In the genomic region with DNA sequence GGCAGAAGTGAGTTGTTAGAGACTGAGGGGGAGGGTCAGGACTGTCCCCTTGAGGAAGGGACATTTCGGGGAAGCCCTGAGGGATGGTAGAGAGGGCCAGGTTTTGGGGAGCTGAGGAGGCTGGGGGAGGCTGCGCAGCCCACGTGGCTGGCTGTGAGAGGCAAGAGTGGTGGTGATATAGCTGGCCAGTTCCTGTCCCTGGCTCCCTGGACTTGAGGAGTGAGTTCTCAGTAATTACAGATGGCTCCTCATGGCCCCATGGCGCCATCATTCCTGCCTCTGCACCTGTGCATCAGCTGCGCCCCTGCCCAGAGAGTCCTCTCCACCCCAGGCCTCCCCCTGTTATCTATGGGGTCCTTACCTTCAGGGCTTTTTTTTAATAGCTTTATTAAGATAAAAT, we compare ENCODE assay signal across 17 cellular contexts. TPM values are rescaled to one million over a fixed set of nuclear protein-coding genes. Genes with fewer than 3 reads are reported as not detected.
A peak's percentile ranks its signal among the peaks of the same experiment; 100 is the strongest.
DNase-seq lines count a peak whose midpoint lies in the region; ATAC-seq and TF ChIP-seq lines count a peak whose summit lies in the region.
"Had no signal": no experiment of that assay in that cellular context is flagged by ENCODE, and none has a peak within 500 bp of the region (broad histone marks: within the 10 kb centered on the region; RNA-seq: fewer than 3 reads in every experiment).

No MANE protein-coding gene starts in this region.

- no peak for TF ChIP-seq EP300 in tibial nerve (IDR thresholded peaks at IDR 0.05)

- H3K36me3 Mint-ChIP-seq in CD4-positive, alpha-beta T cell (ENCODE audit: low read depth) = peaks cover 71% of the 10 kb centered on the region
- peaks cover 14% of the 10 kb centered on the region for H3K36me3 Mint-ChIP-seq in HFFc6 (ENCODE audit: low read depth)

- H3K36me3 ChIP-seq in tibial nerve = peaks cover 0 to 24% (median 0%) of the 10 kb centered on the region in 3 donors

- H3K27me3 ChIP-seq in CD4-positive, alpha-beta T cell (ENCODE audit: control insufficient read depth, insufficient read depth, low read length) = no peaks in the 10 kb centered on the region
- no peaks in the 10 kb centered on the region for H3K27me3 ChIP-seq in tibial nerve

- no peak overlapping the region for H3K4me3 Mint-ChIP-seq in CD4-positive, alpha-beta T cell
- no peak overlapping the region for H3K4me3 Mint-ChIP-seq in HFFc6
- H3K4me3 Mint-ChIP-seq: activated B cell treated with CpG ODN at 0.5 μM for 24 hours; T-helper 1 cell treated with Interleukin-12 subunit alpha and Interleukin-12 subunit beta and Interleukin-4 antibody, amounts not matched to agents 30 μg/mL and 1 μg/mL, for 36 hours had no signal

- H3K4me3 ChIP-seq in tibial nerve = no peak overlapping the region
- H3K4me3 ChIP-seq: GM12878, mucosa of descending colon had no signal

- CTCF ChIA-PET in CD4-positive, alpha-beta T cell (lab: Charles Lee) = no interaction called here

- H3K27me3 Mint-ChIP-seq in CD4-positive, alpha-beta T cell = no peaks in the 10 kb centered on the region
- no peaks in the 10 kb centered on the region for H3K27me3 Mint-ChIP-seq in HFFc6 (ENCODE audit: insufficient read depth)
- H3K27me3 Mint-ChIP-seq: activated B cell treated with CpG ODN at 0.5 μM for 24 hours had no signal

- intact Hi-C loops in CD4-positive, alpha-beta T cell (cut with DNase I, micrococcal nuclease) = no loop called here
- intact Hi-C loops in sciatic nerve (cut with DNase I) = no loop called here

- peaks cover 64% of the 10 kb centered on the region for H3K4me1 Mint-ChIP-seq in CD4-positive, alpha-beta T cell (ENCODE audit: low read depth)
- peaks cover 84% of the 10 kb centered on the region for H3K4me1 Mint-ChIP-seq in HFFc6 (ENCODE audit: low read depth)

- no peak for ATAC-seq in CD4-positive, alpha-beta T cell (ENCODE audit: poor library complexity)
- ATAC-seq in sciatic nerve = no peak
- ATAC-seq in HG03432 (IDR thresholded peaks at IDR 0.05; ENCODE audit: unreplicated experiment) = no peak
- ATAC-seq: GM12878, HCT116 had no signal

- peaks cover 5% of the 10 kb centered on the region for H3K9me3 ChIP-seq in CD4-positive, alpha-beta T cell (ENCODE audit: control insufficient read depth, low read length)
- peaks cover 0 to 6% (median 0%) of the 10 kb centered on the region in 4 donors for H3K9me3 ChIP-seq in tibial nerve
- H3K9me3 ChIP-seq: mucosa of descending colon had no signal

- DNase-seq in CD4-positive, alpha-beta T cell = no peak
- DNase-seq in HFFc6 = no peak
- no peak for DNase-seq in epithelial cell of prostate (ENCODE audit: low read depth, low spot score)
- peak; percentile 22 for DNase-seq in sciatic nerve (ENCODE audit: low spot score)
- no peak for DNase-seq in tibial nerve (ENCODE audit: low spot score in 2 of 2)
- no peak for DNase-seq in mucosa of gallbladder (ENCODE audit: low spot score)
- DNase-seq: activated B cell treated with CpG ODN at 0.5 μM for 24 hours; activated CD8-positive, alpha-beta memory T cell treated with anti-CD3 and anti-CD28 coated beads for 24 hours; GDM1; NCI-H1930; NCI-H446; stimulated activated CD4-positive, alpha-beta T cell treated with anti-CD3 and anti-CD28 coated beads, Interleukin-2, amount 100 ng/mL, for 48 hours had no signal

- WGBS in tibial nerve, 2 donors = 86 to 90% methylated on average over 5 of the region's 5 CpGs

- peaks cover 3% of the 10 kb centered on the region for H3K9me3 Mint-ChIP-seq in CD4-positive, alpha-beta T cell
- no peaks in the 10 kb centered on the region for H3K9me3 Mint-ChIP-seq in HFFc6
- H3K9me3 Mint-ChIP-seq: T-helper 1 cell treated with Interleukin-12 subunit alpha and Interleukin-12 subunit beta and Interleukin-4 antibody, amounts not matched to agents 30 μg/mL and 1 μg/mL, for 36 hours had no signal

- no peak overlapping the region for H3K27ac ChIP-seq in CD4-positive, alpha-beta T cell (ENCODE audit: low read depth, low read length)
- H3K27ac ChIP-seq in epithelial cell of prostate = peak overlapping the region; percentile 28
- peak overlapping the region in 2 of 4 donors; percentile 16 to 18 for H3K27ac ChIP-seq in tibial nerve

- no peak for TF ChIP-seq POLR2A in tibial nerve (IDR thresholded peaks at IDR 0.05)

- POLR2A ChIA-PET in CD4-positive, alpha-beta T cell (lab: Charles Lee) = no interaction called here

- peaks cover 0 to 72% (median 42%) of the 10 kb centered on the region in 4 donors for H3K4me1 ChIP-seq in tibial nerve

- no peak for TF ChIP-seq CTCF in CD4-positive, alpha-beta T cell (IDR thresholded peaks at IDR 0.05)
- TF ChIP-seq CTCF in HFFc6 (IDR thresholded peaks at IDR 0.05) = no peak
- no peak for TF ChIP-seq CTCF in tibial nerve (IDR thresholded peaks at IDR 0.05)

- peak overlapping the region; percentile 43 for H3K27ac Mint-ChIP-seq in CD4-positive, alpha-beta T cell
- H3K27ac Mint-ChIP-seq in HFFc6 = peak overlapping the region; percentile 50
- H3K27ac Mint-ChIP-seq: T-helper 1 cell treated with Interleukin-12 subunit alpha and Interleukin-12 subunit beta and Interleukin-4 antibody, amounts not matched to agents 30 μg/mL and 1 μg/mL, for 36 hours had no signal

RNA-seq across cellular contexts. Expression of gene MPRIP, which starts 30.3 kb away (rescaled TPM):
- total RNA-seq in CD4-positive, alpha-beta T cell = 100 to 1,000 TPM; 176 to 188 TPM
- 100 to 1,000 TPM; 350 to 409 (median 372) TPM for total RNA-seq in HFFc6 (2021; fragmentation: NEBNext Ultra II Directional; extraction: Animal tissue kit (Norgen Biotek cat#: 25700))
- total RNA-seq in sciatic nerve (500 TPM), tibial nerve (100 to 1,000 TPM; 216 to 291 (median 265) TPM), mucosa of gallbladder (263 TPM)
